In the genomic region with DNA sequence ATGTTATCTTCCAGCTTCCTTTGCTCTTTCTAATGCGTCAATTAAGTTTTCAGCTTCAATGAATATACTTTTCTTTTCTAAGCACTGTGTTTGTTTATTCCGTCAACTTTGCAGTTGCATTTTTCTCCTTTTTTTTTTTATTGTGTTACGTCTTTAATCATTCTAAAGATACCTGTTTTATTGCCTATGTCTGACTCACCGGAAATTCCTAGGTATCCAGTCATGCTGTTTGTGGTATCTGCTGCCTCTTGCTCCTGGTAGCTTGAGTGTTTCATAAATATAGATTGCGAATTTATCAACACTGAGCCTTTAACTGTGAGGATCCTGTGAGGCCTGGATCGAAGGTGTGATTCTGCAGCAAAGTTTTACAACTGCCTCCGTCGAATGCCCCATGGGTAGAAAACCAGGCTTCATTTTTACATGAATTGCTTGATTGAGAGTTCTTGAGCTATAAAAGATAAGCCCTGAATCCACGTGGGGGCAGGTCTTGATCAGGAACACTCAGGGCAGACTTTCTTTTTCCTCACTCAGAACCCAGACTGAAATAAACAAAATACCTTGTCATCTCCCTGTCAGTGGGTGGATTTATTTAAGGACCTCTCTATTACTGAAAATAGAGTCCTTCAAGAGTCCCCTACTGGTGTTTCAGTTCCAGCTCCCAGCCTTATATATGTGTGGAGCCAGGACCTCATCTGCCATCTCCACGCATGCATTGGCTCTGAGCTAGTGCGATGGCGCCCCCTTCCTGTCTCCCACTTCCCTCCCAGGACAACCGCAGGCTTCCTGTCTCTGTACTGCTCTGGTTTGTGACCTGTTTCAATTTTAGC, we compare ENCODE assay signal across 9 cellular contexts.
A peak's percentile ranks its signal among the peaks of the same experiment; 100 is the strongest.
DNase-seq lines count a peak whose midpoint lies in the region; ATAC-seq, FAIRE-seq and TF ChIP-seq lines count a peak whose summit lies in the region.
"Had no signal": no experiment of that assay in that cellular context is flagged by ENCODE, and none has a peak within 500 bp of the region (broad histone marks: within the 10 kb centered on the region; RNA-seq: fewer than 3 reads in every experiment).

No MANE protein-coding gene starts in this region.

- H3K27ac Mint-ChIP-seq in Caco-2 (ENCODE audit: unreplicated experiment), result peak overlapping the region; percentile 88
- peak overlapping the region; percentile 77 for H3K27ac Mint-ChIP-seq in astrocyte (ENCODE audit: unreplicated experiment)

- TSS peak; percentile 98 for BruUV-seq in Caco-2 (replicated peaks; lab: Mats Ljungman, UMichigan)

- H3K4me1 ChIP-seq in Caco-2, result peaks cover 84% of the 10 kb centered on the region
- H3K4me1 ChIP-seq in astrocyte (ENCODE audit: insufficient read depth, low read length), result peaks cover 7% of the 10 kb centered on the region

- peak overlapping the region; percentile 64 for H2AFZ ChIP-seq in astrocyte (ENCODE audit: low read depth, low read length)

- DNase-seq in Caco-2 (peak; percentile 84 to 86), NCI-H226 (peak; percentile 96), astrocyte (ENCODE audit: low read depth) (peak; percentile 93), left colon (peak; percentile 58 to 71), NCI-H774 (lab: John Stamatoyannopoulos, UW) (no peak), cortex of kidney (lab: John Stamatoyannopoulos, UW) (no peak)

- H3K27me3 Mint-ChIP-seq in Caco-2 (ENCODE audit: insufficient read depth, unreplicated experiment) (no peaks in the 10 kb centered on the region), astrocyte (ENCODE audit: low read depth, unreplicated experiment) (no peaks in the 10 kb centered on the region)

- ATAC-seq in GM21390 (IDR thresholded peaks at IDR 0.05; ENCODE audit: unreplicated experiment) (peak; percentile 52), left colon (peak; percentile 85), HG03175 (IDR thresholded peaks at IDR 0.05; ENCODE audit: unreplicated experiment) (no peak)

- CTCF ChIA-PET in Caco-2 (lab: Charles Lee), result interaction anchor here (0.6 to 2.2 kb wide), 11 partner anchors 8 to 221 kb away, joined by 3 to 19 read pairs (median 8); partner anchors contain the start of gene LRRC1

- intact Hi-C loops in Caco-2 (cut with micrococcal nuclease; ENCODE audit: unreplicated experiment), result loop anchor here (2.0 kb wide), 1 partner anchor 222 kb away; no protein-coding TSS in a partner anchor
- intact Hi-C loops in left colon (cut with DNase I, micrococcal nuclease), result no loop called here

- H3K79me2 ChIP-seq in astrocyte (ENCODE audit: insufficient read depth, low read length), result no peaks in the 10 kb centered on the region

- peak overlapping the region; percentile 78 for H3K4me2 ChIP-seq in astrocyte (ENCODE audit: low read length)

- H3K4me3 Mint-ChIP-seq in Caco-2 (ENCODE audit: unreplicated experiment) (peak overlapping the region; percentile 58), astrocyte (ENCODE audit: unreplicated experiment) (no peak overlapping the region)

- H4K20me1 ChIP-seq in astrocyte (ENCODE audit: insufficient read depth, low read length), result no peaks in the 10 kb centered on the region

- H3K36me3 Mint-ChIP-seq in Caco-2 (ENCODE audit: insufficient read depth, unreplicated experiment) (peaks cover 18% of the 10 kb centered on the region), astrocyte (ENCODE audit: low read depth, unreplicated experiment) (no peaks in the 10 kb centered on the region)

- peak; percentile 26 for FAIRE-seq in astrocyte (lab: Jason Lieb, UNC)
- FAIRE-seq: TTC549 had no signal

- H3K4me1 Mint-ChIP-seq in Caco-2 (ENCODE audit: low read depth, unreplicated experiment) (peaks cover 48% of the 10 kb centered on the region), astrocyte (ENCODE audit: low read depth, unreplicated experiment) (peaks cover 28% of the 10 kb centered on the region)

- H3K36me3 ChIP-seq in Caco-2 (ENCODE audit: control insufficient read depth, insufficient read depth, low read length) (no peaks in the 10 kb centered on the region), astrocyte (ENCODE audit: insufficient read depth, low read length) (no peaks in the 10 kb centered on the region)

- H3K27me3 ChIP-seq in Caco-2 (replicated peaks; ENCODE audit: control insufficient read depth, insufficient read depth, low read length) (no peaks in the 10 kb centered on the region), astrocyte (ENCODE audit: insufficient read depth, low read length) (no peaks in the 10 kb centered on the region)

- TF ChIP-seq CTCF in Caco-2 (IDR thresholded peaks at IDR 0.05; ENCODE audit: insufficient read depth in 1 of 2, low read depth in 1 of 2, low read length in 1 of 2, severe bottlenecking in 1 of 2, unreplicated experiment in 1 of 2) (peak; percentile 65 to 71), astrocyte (IDR thresholded peaks at IDR 0.05; ENCODE audit: insufficient read depth, low read depth, low read length) (peak; percentile 31)

- H3K4me3 ChIP-seq in Caco-2 (ENCODE audit: low read depth, low read length), result no peak overlapping the region
- peak overlapping the region; percentile 31 for H3K4me3 ChIP-seq in astrocyte (ENCODE audit: insufficient read depth, low read depth, low read length)

- POLR2A ChIA-PET in Caco-2 (lab: Charles Lee), result interaction anchor here (0.6 to 2.7 kb wide), 6 partner anchors 11 to 60 kb away, joined by 3 to 25 read pairs (median 7); partner anchors contain the start of gene LRRC1

- H3K9me3 Mint-ChIP-seq in Caco-2 (ENCODE audit: unreplicated experiment) (peaks cover 21% of the 10 kb centered on the region), astrocyte (ENCODE audit: unreplicated experiment) (no peaks in the 10 kb centered on the region)

- peak overlapping the region; percentile 57 for H3K9ac ChIP-seq in astrocyte (ENCODE audit: low read length)

- H3K9me3 ChIP-seq in Caco-2 (no peaks in the 10 kb centered on the region), astrocyte (ENCODE audit: insufficient read depth, low read depth, low read length) (no peaks in the 10 kb centered on the region)

- peak overlapping the region; percentile 70 for H3K27ac ChIP-seq in astrocyte (ENCODE audit: low read depth, low read length)

Comparison
In these comparisons a context has a peak if more than half of its experiments do, and no peak if none do; other contexts are left out.
1. DNase-seq: peak in Caco-2 (2 of 2), NCI-H226 (single experiment), astrocyte (single experiment) and left colon (2 of 2); none in NCI-H774 (single experiment) and cortex of kidney (single experiment).